21 cellular contexts compared by ENCODE assay signal in genomic region chr18:30957086-30957485, GRCh38.
DNase-seq lines count a peak whose midpoint lies in the region; ATAC-seq and TF ChIP-seq lines count a peak whose summit lies in the region.
"Had no signal": no experiment of that assay in that cellular context is flagged by ENCODE, and none has a peak within 500 bp of the region (broad histone marks: within the 10 kb centered on the region; RNA-seq: fewer than 3 reads in every experiment).

No MANE protein-coding gene starts in this region.

- no peaks in the 10 kb centered on the region for H3K4me1 ChIP-seq in PC-3 (ENCODE audit: insufficient read depth, low read length)
- no peaks in the 10 kb centered on the region for H3K4me1 ChIP-seq in trophoblast cell (ENCODE audit: control insufficient read depth in 1 of 2, insufficient read depth in 2 of 2, low read length in 2 of 2)
- H3K4me1 ChIP-seq in lower lobe of right lung, result no peaks in the 10 kb centered on the region
- H3K4me1 ChIP-seq: A549; BLaER1 treated with 17β-estradiol and CSF1 and Interleukin-3, amounts not matched to agents 10 nM and 100 nM; Peyer's patch; SJSA1 had no signal

- no peak overlapping the region for H3K9ac ChIP-seq in PC-3 (ENCODE audit: low read length)
- H3K9ac ChIP-seq in trophoblast cell (ENCODE audit: low read length), result no peak overlapping the region
- H3K9ac ChIP-seq: BLaER1 treated with 17β-estradiol and CSF1 and Interleukin-3, amounts not matched to agents 10 nM and 100 nM had no signal

- H4K91ac ChIP-seq in trophoblast cell (ENCODE audit: low read depth, low read length), result no peak overlapping the region

- TF ChIP-seq CTCF in PC-3 (conservative IDR thresholded peaks at IDR 0.05; ENCODE audit: low read depth, low read length) (no peak), epithelial cell of esophagus (IDR thresholded peaks at IDR 0.05; ENCODE audit: insufficient read depth, low read depth, low read length, missing control alignments) (no peak), lower lobe of right lung (IDR thresholded peaks at IDR 0.05) (no peak), dorsolateral prefrontal cortex (IDR thresholded peaks at IDR 0.05 in 54 of 56, conservative IDR thresholded peaks at IDR 0.05 in 2 of 56; ENCODE audit: low read depth in 1 of 56, partially characterized antibody in 56 of 56) (no peak)

- H3K4ac ChIP-seq in trophoblast cell (ENCODE audit: low read depth, low read length), result no peak overlapping the region

- H3K4me2 ChIP-seq in PC-3 (ENCODE audit: low read length) (no peak overlapping the region), trophoblast cell (ENCODE audit: low read length) (no peak overlapping the region)
- H3K4me2 ChIP-seq: A549; BLaER1 treated with 17β-estradiol and CSF1 and Interleukin-3, amounts not matched to agents 10 nM and 100 nM had no signal

- ATAC-seq in PC-3 (no peak), lower lobe of right lung (no peak)
- ATAC-seq: A549; CD8-positive, alpha-beta T cell had no signal

- H4K8ac ChIP-seq in trophoblast cell (ENCODE audit: low read depth, low read length), result no peak overlapping the region

- no peak overlapping the region for H2AK5ac ChIP-seq in trophoblast cell (ENCODE audit: low read length)

- H3K9me3 ChIP-seq in PC-3 (ENCODE audit: low read length) (no peaks in the 10 kb centered on the region), trophoblast cell (ENCODE audit: insufficient read depth, low read depth, low read length) (no peaks in the 10 kb centered on the region), lower lobe of right lung (no peaks in the 10 kb centered on the region)
- H3K9me3 ChIP-seq: A549; BLaER1 treated with 17β-estradiol and CSF1 and Interleukin-3, amounts not matched to agents 10 nM and 100 nM; Peyer's patch; SJSA1 had no signal

- H3K14ac ChIP-seq in trophoblast cell (ENCODE audit: low read length), result no peak overlapping the region

- H4K12ac ChIP-seq in trophoblast cell (ENCODE audit: low read depth, low read length), result no peak overlapping the region

- H3K9me2 ChIP-seq in PC-3 (replicated peaks; ENCODE audit: low read length), result no peaks in the 10 kb centered on the region

- H2AFZ ChIP-seq in PC-3 (ENCODE audit: low read length) (no peak overlapping the region), trophoblast cell (ENCODE audit: insufficient read depth, low read length, poor library complexity) (no peak overlapping the region)

- H2BK12ac ChIP-seq in trophoblast cell (ENCODE audit: low read length), result no peak overlapping the region

- POLR2A ChIA-PET in PC-3 (lab: Charles Lee; ENCODE audit: unreplicated experiment), result no interaction called here

- H3K79me2 ChIP-seq in PC-3 (ENCODE audit: low read length) (no peaks in the 10 kb centered on the region), trophoblast cell (ENCODE audit: control insufficient read depth, insufficient read depth, low read length, poor library complexity) (no peaks in the 10 kb centered on the region)

- H4K20me1 ChIP-seq in PC-3 (ENCODE audit: low read length), result no peaks in the 10 kb centered on the region
- H4K20me1 ChIP-seq: BLaER1 treated with 17β-estradiol and CSF1 and Interleukin-3, amounts not matched to agents 10 nM and 100 nM had no signal

- DNase-seq in ELR (ENCODE audit: low read depth) (peak; percentile 20), PC-3 (peak; percentile 12), epithelial cell of esophagus (ENCODE audit: low read depth) (peak; percentile 11), trophoblast cell (peak; percentile 77 to 92), lower lobe of right lung (no peak), dorsolateral prefrontal cortex (no peak), germinal center (ENCODE audit: low spot score) (no peak)
- DNase-seq: Calu3; CD8-positive, alpha-beta T cell; H7; HFFc6; IMR-90; NCI-H1436; NCI-H1930; NCI-H345; NCI-H524 treated with DMSO at 0.1 percent for 48 hours; Peyer's patch had no signal

- intact Hi-C loops in PC-3 (cut with micrococcal nuclease), result no loop called here
- intact Hi-C loops in lower lobe of right lung (cut with DNase I), result no loop called here
- intact Hi-C loops in dorsolateral prefrontal cortex (cut with DNase I), result no loop called here

- H3K79me1 ChIP-seq in trophoblast cell (ENCODE audit: low read length), result no peaks in the 10 kb centered on the region

- CTCF ChIA-PET in PC-3 (lab: Charles Lee), result no interaction called here

- no peaks in the 10 kb centered on the region for H3K36me3 ChIP-seq in PC-3 (ENCODE audit: low read depth, low read length)
- no peaks in the 10 kb centered on the region for H3K36me3 ChIP-seq in trophoblast cell (ENCODE audit: control insufficient read depth in 1 of 2, insufficient read depth in 2 of 2, low read length in 2 of 2)
- H3K36me3 ChIP-seq in lower lobe of right lung, result no peaks in the 10 kb centered on the region
- H3K36me3 ChIP-seq: BLaER1 treated with 17β-estradiol and CSF1 and Interleukin-3, amounts not matched to agents 10 nM and 100 nM; Peyer's patch; SJSA1 had no signal

- no peak overlapping the region for H3K23ac ChIP-seq in trophoblast cell (ENCODE audit: low read length)

- WGBS in trophoblast cell (ENCODE audit: extremely low coverage, insufficient coverage, insufficient read length), result no CpG with 5 or more reads among the region's 2 CpGs

- H2BK5ac ChIP-seq in trophoblast cell (ENCODE audit: low read depth, low read length, poor library complexity), result no peak overlapping the region

- H3K27me3 ChIP-seq in PC-3 (ENCODE audit: low read length), result no peaks in the 10 kb centered on the region
- H3K27me3 ChIP-seq in trophoblast cell (ENCODE audit: insufficient read depth, low read length), result no peaks in the 10 kb centered on the region
- H3K27me3 ChIP-seq in lower lobe of right lung (ENCODE audit: low read depth), result no peaks in the 10 kb centered on the region
- peaks cover 0 to 9% (median 0%) of the 10 kb centered on the region in 45 donors for H3K27me3 ChIP-seq in dorsolateral prefrontal cortex
- H3K27me3 ChIP-seq: BLaER1 treated with 17β-estradiol and CSF1 and Interleukin-3, amounts not matched to agents 10 nM and 100 nM; Peyer's patch; SJSA1 had no signal

- no peaks in the 10 kb centered on the region for H3F3A ChIP-seq in PC-3 (ENCODE audit: low read length, unreplicated experiment)

- BruUV-seq in PC-3 (replicated peaks; lab: Mats Ljungman, UMichigan), result no TSS peak

- H2BK120ac ChIP-seq in trophoblast cell (ENCODE audit: insufficient read depth, low read length, poor library complexity), result no peak overlapping the region

- no peak overlapping the region for H3K18ac ChIP-seq in trophoblast cell (ENCODE audit: low read length)

- H3K27ac ChIP-seq in PC-3 (ENCODE audit: low read length), result no peak overlapping the region
- H3K27ac ChIP-seq in trophoblast cell (ENCODE audit: low read depth, low read length), result no peak overlapping the region
- H3K27ac ChIP-seq in lower lobe of right lung, result no peak overlapping the region
- H3K27ac ChIP-seq in dorsolateral prefrontal cortex, result no peak overlapping the region
- H3K27ac ChIP-seq: A549; BLaER1 treated with 17β-estradiol and CSF1 and Interleukin-3, amounts not matched to agents 10 nM and 100 nM; HL-60; Peyer's patch; SJSA1 had no signal

- H3K4me3 ChIP-seq in PC-3 (ENCODE audit: low read length) (no peak overlapping the region), epithelial cell of esophagus (ENCODE audit: low read length) (no peak overlapping the region), trophoblast cell (ENCODE audit: low read depth, low read length) (no peak overlapping the region), lower lobe of right lung (no peak overlapping the region), dorsolateral prefrontal cortex (no peak overlapping the region)
- H3K4me3 ChIP-seq: A549; BLaER1 treated with 17β-estradiol and CSF1 and Interleukin-3, amounts not matched to agents 10 nM and 100 nM; Peyer's patch; SJSA1 had no signal

Comparison
In these comparisons a context has a peak if more than half of its experiments do, and no peak if none do; other contexts are left out.
1. DNase-seq: peak in ELR (single experiment), PC-3 (single experiment), epithelial cell of esophagus (single experiment) and trophoblast cell (2 of 2); none in lower lobe of right lung (single experiment), dorsolateral prefrontal cortex (0 of 10) and germinal center (single experiment).